Comparison of ENCODE assay signal across 8 cellular contexts in genomic region chr1:38474738-38475623, GRCh38.
DNase-seq lines count a peak whose midpoint lies in the region; ATAC-seq and TF ChIP-seq lines count a peak whose summit lies in the region.

No MANE protein-coding gene starts in this region.

- H3K27me3 Mint-ChIP-seq in activated naive CD4-positive, alpha-beta T cell treated with anti-CD3 and anti-CD28 coated beads, Interleukin-2, amount 10 ng/mL, durations not matched to agents 7 days and 5 days, result peaks cover 64% of the 10 kb centered on the region

- no peaks in the 10 kb centered on the region for H3K36me3 Mint-ChIP-seq in activated naive CD4-positive, alpha-beta T cell treated with anti-CD3 and anti-CD28 coated beads, Interleukin-2, amount 10 ng/mL, durations not matched to agents 7 days and 5 days

- no peak for TF ChIP-seq EP300 in transverse colon (IDR thresholded peaks at IDR 0.05; ENCODE audit: low read depth)

- CTCF ChIA-PET in activated naive CD4-positive, alpha-beta T cell treated with anti-CD3 and anti-CD28 coated beads, Interleukin-2, amount 10 ng/mL, durations not matched to agents 7 days and 5 days (lab: Charles Lee), result no interaction called here

- H3K9me3 Mint-ChIP-seq in activated naive CD4-positive, alpha-beta T cell treated with anti-CD3 and anti-CD28 coated beads, Interleukin-2, amount 10 ng/mL, durations not matched to agents 7 days and 5 days, result peaks cover 2% of the 10 kb centered on the region

- TF ChIP-seq POLR2A in body of pancreas (IDR thresholded peaks at IDR 0.05), result no peak
- TF ChIP-seq POLR2A in transverse colon (IDR thresholded peaks at IDR 0.05), result peak; percentile 20

- ATAC-seq in HG03064 (IDR thresholded peaks at IDR 0.05; ENCODE audit: low read depth, unreplicated experiment) (peak; percentile 86), body of pancreas (peak; percentile 50)

- in situ Hi-C loops in transverse colon (cut with MboI; ENCODE audit: low pct_ligation_motif_present in 1 of 4, low pct_unique_long_range_greater_than_20kb in 1 of 4, low sequenced_read_pairs in 3 of 4), result no loop called here

- H3K9me3 ChIP-seq in body of pancreas, result no peaks in the 10 kb centered on the region
- H3K9me3 ChIP-seq in transverse colon, result no peaks in the 10 kb centered on the region

- peak overlapping the region; percentile 14 for H3K4me3 Mint-ChIP-seq in activated naive CD4-positive, alpha-beta T cell treated with anti-CD3 and anti-CD28 coated beads, Interleukin-2, amount 10 ng/mL, durations not matched to agents 7 days and 5 days

- TF ChIP-seq CTCF in body of pancreas (IDR thresholded peaks at IDR 0.05) (no peak), transverse colon (IDR thresholded peaks at IDR 0.05) (no peak)

- H3K27ac ChIP-seq in body of pancreas (peak overlapping the region in 3 of 4 donors; percentile 7 to 27 (median 10)), transverse colon (peak overlapping the region in 3 of 4 donors; percentile 27 to 70 (median 36))

- H3K4me1 Mint-ChIP-seq in activated naive CD4-positive, alpha-beta T cell treated with anti-CD3 and anti-CD28 coated beads, Interleukin-2, amount 10 ng/mL, durations not matched to agents 7 days and 5 days, result peaks cover 14% of the 10 kb centered on the region

- H3K27ac Mint-ChIP-seq in activated naive CD4-positive, alpha-beta T cell treated with anti-CD3 and anti-CD28 coated beads, Interleukin-2, amount 10 ng/mL, durations not matched to agents 7 days and 5 days, result peak overlapping the region; percentile 38

- H3K36me3 ChIP-seq in body of pancreas (replicated peaks in 1 of 2; ENCODE audit: insufficient read depth in 1 of 2, low read depth in 2 of 2), result no peaks in the 10 kb centered on the region
- no peaks in the 10 kb centered on the region for H3K36me3 ChIP-seq in transverse colon

- peak; percentile 27 for DNase-seq in activated naive CD4-positive, alpha-beta T cell treated with anti-CD3 and anti-CD28 coated beads, Interleukin-2, amount 10 ng/mL, durations not matched to agents 7 days and 5 days
- no peak for DNase-seq in activated naive CD4-positive, alpha-beta T cell treated with anti-CD3 and anti-CD28 coated beads, Interleukin-2, amount 50 U/mL, for 16 hours
- DNase-seq in body of pancreas, result peak in 1 of 4 donors; percentile 12
- peak; percentile 37 for DNase-seq in transverse colon
- DNase-seq in NCI-H2029 treated with DMSO at 0.1 percent for 48 hours (lab: John Stamatoyannopoulos, UW), result no peak
- DNase-seq in NCI-H82 treated with DMSO at 0.1 percent for 48 hours (lab: John Stamatoyannopoulos, UW; ENCODE audit: unreplicated experiment), result no peak
- no peak for DNase-seq in ecto neural progenitor cell (ENCODE audit: low spot score)

- intact Hi-C loops in body of pancreas (cut with DNase I) (no loop called here), transverse colon (cut with DNase I; ENCODE audit: low total_unique reads) (no loop called here)

- H3K27me3 ChIP-seq in body of pancreas, result peaks cover 0 to 10% of the 10 kb centered on the region in 2 donors
- H3K27me3 ChIP-seq in transverse colon, result peaks cover 67% of the 10 kb centered on the region

- WGBS in body of pancreas, 2 donors, result 26 to 39% methylated on average over 18 of the region's 18 CpGs
- 62 to 65% methylated on average over 7 to 18 of the region's 18 CpGs for WGBS in transverse colon (ENCODE audit: low coverage in 1 of 2), 2 donors

- H3K4me3 ChIP-seq in body of pancreas (no peak overlapping the region), transverse colon (no peak overlapping the region)

- H3K4me1 ChIP-seq in body of pancreas (peaks cover 17% of the 10 kb centered on the region), transverse colon (peaks cover 0 to 3% (median 0%) of the 10 kb centered on the region in 4 donors)

Comparison
In these comparisons a context has a peak if more than half of its experiments do, and no peak if none do; other contexts are left out.
1. DNase-seq: peak in activated naive CD4-positive, alpha-beta T cell treated with anti-CD3 and anti-CD28 coated beads, Interleukin-2, amount 10 ng/mL, durations not matched to agents 7 days and 5 days (single experiment) and transverse colon (single experiment); none in activated naive CD4-positive, alpha-beta T cell treated with anti-CD3 and anti-CD28 coated beads, Interleukin-2, amount 50 U/mL, for 16 hours (single experiment), NCI-H2029 treated with DMSO at 0.1 percent for 48 hours (single experiment), NCI-H82 treated with DMSO at 0.1 percent for 48 hours (single experiment) and ecto neural progenitor cell (single experiment).